9 cellular contexts compared by ENCODE assay signal in genomic region chr9:79569814-79570448, GRCh38. TPM values are rescaled to one million over a fixed set of nuclear protein-coding genes. Genes with fewer than 3 reads are reported as not detected.
DNase-seq lines count a peak whose midpoint lies in the region; ATAC-seq, FAIRE-seq and TF ChIP-seq lines count a peak whose summit lies in the region.
"Had no signal": no experiment of that assay in that cellular context is flagged by ENCODE, and none has a peak within 500 bp of the region (broad histone marks: within the 10 kb centered on the region; RNA-seq: fewer than 3 reads in every experiment).

No MANE protein-coding gene starts in this region.

- H3K27ac Mint-ChIP-seq in activated T-cell treated with anti-CD3 and anti-CD28 coated beads, Interleukin-2, amount 50 U/mL, for 24 hours = peak overlapping the region; percentile 84

- H2AFZ ChIP-seq in GM12878 (ENCODE audit: control insufficient read depth, low read depth, low read length) = peak overlapping the region; percentile 91

- POLR2A ChIA-PET in GM12878 (lab: Charles Lee) = interaction anchor here (0.6 kb wide), 1 partner anchor 43 kb away, joined by 3 read pairs; no protein-coding TSS in a partner anchor

- peaks cover 11% of the 10 kb centered on the region for H3K79me2 ChIP-seq in GM12878 (ENCODE audit: control insufficient read depth, insufficient read depth, low read length)

- no peak for TF ChIP-seq CTCF in GM12878 (IDR thresholded peaks at IDR 0.05 in 2 of 3, conservative IDR thresholded peaks at IDR 0.05 in 1 of 3; ENCODE audit: control insufficient read depth in 2 of 3, extremely low read depth in 1 of 3, insufficient read depth in 1 of 3, low read depth in 3 of 3, low read length in 3 of 3)
- no peak for TF ChIP-seq CTCF in right lobe of liver (IDR thresholded peaks at IDR 0.05)
- no peak for TF ChIP-seq CTCF in tibial nerve (IDR thresholded peaks at IDR 0.05)

- H3K27ac ChIP-seq in GM12878 (ENCODE audit: control insufficient read depth, insufficient read depth) (peak overlapping the region; percentile 78), right lobe of liver (no peak overlapping the region), tibial nerve (peak overlapping the region in 1 of 4 donors; percentile 84)

- RAD21 ChIA-PET in GM12878 (lab: Charles Lee; ENCODE audit: unreplicated experiment) = interaction anchor here (1.6 to 3.6 kb wide), 2 partner anchors 54 to 91 kb away, joined by 4 to 32 read pairs; no protein-coding TSS in a partner anchor

- no peaks in the 10 kb centered on the region for H3K9me3 Mint-ChIP-seq in activated T-cell treated with anti-CD3 and anti-CD28 coated beads, Interleukin-2, amount 50 U/mL, for 24 hours

- in situ Hi-C loops in GM12878 (cut with MboI) = no loop called here

- H3K4me3 ChIP-seq in GM12878 (peak overlapping the region; percentile 89), right lobe of liver (peak overlapping the region in 2 of 3 donors; percentile 42 to 54), tibial nerve (peak overlapping the region; percentile 68 to 81 (median 74))

- H3K4me1 Mint-ChIP-seq in activated T-cell treated with anti-CD3 and anti-CD28 coated beads, Interleukin-2, amount 50 U/mL, for 24 hours (ENCODE audit: low read depth) = peaks cover 32% of the 10 kb centered on the region

- no peak overlapping the region for H3K4me3 Mint-ChIP-seq in activated T-cell treated with anti-CD3 and anti-CD28 coated beads, Interleukin-2, amount 50 U/mL, for 24 hours

- SMC1A ChIA-PET in GM12878 (lab: Charles Lee; ENCODE audit: uncharacterized antibody, unreplicated experiment) = interaction anchor here (3.0 kb wide), 1 partner anchor 10 kb away, joined by 9 read pairs; no protein-coding TSS in a partner anchor

- no peak for DNase-seq in activated T-cell treated with anti-CD3 and anti-CD28 coated beads, Interleukin-2, amount 50 U/mL, for 24 hours
- no peak for DNase-seq in activated T-cell treated with anti-CD3 and anti-CD28 coated beads, Interleukin-2, amount 50 U/mL, for 48 hours
- DNase-seq in GM12878 (ENCODE audit: low read depth, low spot score) (no peak), right lobe of liver (no peak), tibial nerve (ENCODE audit: low spot score in 2 of 2) (no peak), RPMI8226 (no peak), AML-193 (lab: John Stamatoyannopoulos, UW) (no peak), iPS-NIHi7 (ENCODE audit: extremely low spot score) (no peak)

- intact Hi-C loops in GM12878 (cut with micrococcal nuclease; ENCODE audit: unreplicated experiment) = loop anchor here (5.0 to 10.0 kb wide), 4 partner anchors 102 to 435 kb away; no protein-coding TSS in a partner anchor
- intact Hi-C loops in right lobe of liver (cut with DNase I) = no loop called here

- CTCF ChIA-PET in GM12878 (lab: Yijun Ruan, JAX) = interaction anchor here (0.7 to 2.4 kb wide), 5 partner anchors 9 to 91 kb away, joined by 3 to 7 read pairs (median 3); no protein-coding TSS in a partner anchor

- H3K4me1 ChIP-seq in GM12878 (ENCODE audit: control insufficient read depth, insufficient read depth, low read length) = peaks cover 23% of the 10 kb centered on the region
- H3K4me1 ChIP-seq in right lobe of liver = peaks cover 0 to 7% (median 0%) of the 10 kb centered on the region in 4 donors
- peaks cover 0 to 20% (median 0%) of the 10 kb centered on the region in 4 donors for H3K4me1 ChIP-seq in tibial nerve

- FAIRE-seq in GM12878 (lab: Jason Lieb, UNC) = no peak
- FAIRE-seq: D721Med had no signal

- TF ChIP-seq POLR2A in GM12878 (IDR thresholded peaks at IDR 0.05; ENCODE audit: low read depth, low read length) (no peak), right lobe of liver (IDR thresholded peaks at IDR 0.05) (no peak), tibial nerve (IDR thresholded peaks at IDR 0.05) (no peak)

- H3K9me3 ChIP-seq in GM12878 (replicated peaks; ENCODE audit: control insufficient read depth, insufficient read depth, low read length) (no peaks in the 10 kb centered on the region), right lobe of liver (no peaks in the 10 kb centered on the region), tibial nerve (no peaks in the 10 kb centered on the region)

- BruUV-seq in GM12878 (replicated peaks; lab: Mats Ljungman, UMichigan) = no TSS peak

- H3K36me3 Mint-ChIP-seq in activated T-cell treated with anti-CD3 and anti-CD28 coated beads, Interleukin-2, amount 50 U/mL, for 24 hours (ENCODE audit: low read depth) = peaks cover 3% of the 10 kb centered on the region

- ATAC-seq in GM12878 (no peak), right lobe of liver (no peak)

- no peak for TF ChIP-seq EP300 in GM12878 (IDR thresholded peaks at IDR 0.05; ENCODE audit: borderline replicate concordance in 1 of 2, control insufficient read depth in 1 of 2, low read depth in 2 of 2, low read length in 2 of 2)
- TF ChIP-seq EP300 in tibial nerve (IDR thresholded peaks at IDR 0.05) = no peak

- H3K36me3 ChIP-seq in GM12878 (ENCODE audit: control insufficient read depth in 2 of 2, insufficient read depth in 2 of 2, low read length in 1 of 2) = no peaks in the 10 kb centered on the region
- H3K36me3 ChIP-seq in right lobe of liver = no peaks in the 10 kb centered on the region
- no peaks in the 10 kb centered on the region for H3K36me3 ChIP-seq in tibial nerve

- H3K9ac ChIP-seq in GM12878 (ENCODE audit: control insufficient read depth, insufficient read depth, low read length) = peak overlapping the region; percentile 81

- no peaks in the 10 kb centered on the region for H4K20me1 ChIP-seq in GM12878 (ENCODE audit: control insufficient read depth, insufficient read depth)

- H3K27me3 Mint-ChIP-seq in activated T-cell treated with anti-CD3 and anti-CD28 coated beads, Interleukin-2, amount 50 U/mL, for 24 hours = peaks cover 26% of the 10 kb centered on the region

- TF ChIP-seq RAD21 in GM12878 (IDR thresholded peaks at IDR 0.05; ENCODE audit: insufficient read depth, low read depth, low read length) = no peak

- peak overlapping the region; percentile 97 for H3K4me2 ChIP-seq in GM12878 (ENCODE audit: control insufficient read depth, insufficient read depth)

- WGBS in GM12878 (ENCODE audit: insufficient coverage, insufficient replicate concordance, low lambda C conversion rate, missing lambda C conversion rate) = 6% methylated on average over 18 of the region's 18 CpGs
- WGBS in right lobe of liver (ENCODE audit: insufficient coverage, low coverage, low lambda C conversion rate, missing lambda C conversion rate) = 19% methylated on average over 17 of the region's 18 CpGs
- 31 to 33% methylated on average over 18 of the region's 18 CpGs for WGBS in tibial nerve, 2 donors

- H3K27me3 ChIP-seq in GM12878 (replicated peaks in 1 of 2; ENCODE audit: control insufficient read depth in 2 of 2, insufficient read depth in 2 of 2, low read length in 1 of 2) = no peaks in the 10 kb centered on the region
- H3K27me3 ChIP-seq in right lobe of liver = no peaks in the 10 kb centered on the region
- no peaks in the 10 kb centered on the region for H3K27me3 ChIP-seq in tibial nerve

TF ChIP-seq in GM12878, 131 proteins besides CTCF, POLR2A, EP300 and RAD21:
- TF ChIP-seq SMARCA5 (IDR thresholded peaks at IDR 0.05) (no peak), ATF7 (IDR thresholded peaks at IDR 0.05; ENCODE audit: low read depth) (0 out of 2 replicates have a peak, but pooled peaks have one; percentile 17), EED (IDR thresholded peaks at IDR 0.05; ENCODE audit: low read depth) (peak; percentile 33; the same call in 1 of the 2 replicates), POLR2AphosphoS5 (IDR thresholded peaks at IDR 0.05; ENCODE audit: low read length) (no peak), BCLAF1 (IDR thresholded peaks at IDR 0.05) (no peak), IKZF2 (IDR thresholded peaks at IDR 0.05) (0 out of 4 replicates have a peak, but pooled peaks have one; percentile 11 to 37), IKZF1 (conservative IDR thresholded peaks at IDR 0.05) (peak; percentile 54; the same call in 1 of the 2 replicates)

RNA-seq across cellular contexts. Expression of gene TLE4, which starts 1.8 kb away (rescaled TPM):
- total RNA-seq in GM12878 (2013; cell fraction: nucleolus; rRNA removed) = 172 and 196 TPM in 2 replicates
- total RNA-seq in GM12878 (2014; rRNA removed) (37.5 and 41.3 TPM in 2 replicates), GM12878 (2014; rRNA removed; fragmentation: Illumina TruSeq; extraction: Trizol) (21.9 and 24.9 TPM in 2 replicates), GM12878 (2021) (33.3 and 37.0 TPM in 2 replicates), right lobe of liver (1 to 10 TPM; 2.9 to 8.3 (median 5.7) TPM), tibial nerve (10 to 100 TPM; 28.0 to 34.3 (median 29.8) TPM)
- 4.7 TPM for polyA plus RNA-seq in GM12878 (2011; ENCODE audit: low read depth)
- polyA plus RNA-seq in GM12878 (2011; rRNA removed) (44.8 and 53.3 TPM in 2 replicates), GM12878 (2014; fragmentation: Illumina TruSeq; extraction: Trizol) (30.0 and 35.4 TPM in 2 replicates), GM12878 (2014; fragmentation: Nextera tagmentation; extraction: Ambion mirVana) (1 to 10 TPM; 5.3 to 6.6 TPM), GM12878 (2014; rRNA removed) (20.5 and 22.6 TPM in 2 replicates), GM12878 (2016; fragmentation: Nextera tagmentation; extraction: Ambion mirVana) (10 to 100 TPM; 11.1 to 24.1 TPM)
- polyA plus RNA-seq in GM12878 (2011; cell fraction: cytosol; rRNA removed) = 42.1 and 49.9 TPM in 2 replicates
- polyA plus RNA-seq in GM12878 (2011; cell fraction: nucleus; rRNA removed) = 95.8 and 120 TPM in 2 replicates
- polyA plus RNA-seq in GM12878 (2012) = 7.8 and 9.7 TPM in 2 replicates
- 102 and 123 TPM in 2 replicates for polyA minus RNA-seq in GM12878 (2011; rRNA and poly(A)+ RNA removed)
- polyA minus RNA-seq in GM12878 (2011; cell fraction: cytosol; rRNA and poly(A)+ RNA removed) = 28.0 and 30.1 TPM in 2 replicates
- 115 and 182 TPM in 2 replicates for polyA minus RNA-seq in GM12878 (2011; cell fraction: nucleus; rRNA and poly(A)+ RNA removed)
